2 cellular contexts compared by ENCODE assay signal in the genomic region with DNA sequence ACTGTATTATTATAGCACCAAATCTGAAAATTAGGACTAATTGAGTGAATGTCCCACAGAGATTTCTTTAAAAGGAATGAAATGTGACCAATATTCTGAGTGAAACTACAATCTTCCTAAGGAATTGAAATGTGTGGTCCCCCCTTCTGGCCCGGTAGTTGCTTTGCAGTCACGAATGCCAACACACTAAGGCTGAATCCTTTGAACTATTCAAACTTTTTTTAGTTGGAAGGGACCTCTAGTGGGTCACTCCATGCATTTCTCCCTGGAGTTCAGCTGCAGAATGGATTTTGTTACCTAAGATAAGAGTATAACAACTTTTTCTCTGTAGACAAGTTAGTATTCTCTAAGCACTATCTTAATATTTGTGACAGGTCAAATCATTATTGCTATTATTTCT.
TF ChIP-seq lines count a peak whose summit lies in the region.

No MANE protein-coding gene starts in this region.

TF ChIP-seq in GM23338, 12 proteins besides CTCF, POLR2A, EP300 and RAD21:
- TF ChIP-seq CREB1 (CRISPR knock-in tag; IDR thresholded peaks at IDR 0.05; ENCODE audit: low read depth) (no peak), ZNF114 (CRISPR knock-in tag; IDR thresholded peaks at IDR 0.05) (no peak)
- TF ChIP-seq, protein P1, sequence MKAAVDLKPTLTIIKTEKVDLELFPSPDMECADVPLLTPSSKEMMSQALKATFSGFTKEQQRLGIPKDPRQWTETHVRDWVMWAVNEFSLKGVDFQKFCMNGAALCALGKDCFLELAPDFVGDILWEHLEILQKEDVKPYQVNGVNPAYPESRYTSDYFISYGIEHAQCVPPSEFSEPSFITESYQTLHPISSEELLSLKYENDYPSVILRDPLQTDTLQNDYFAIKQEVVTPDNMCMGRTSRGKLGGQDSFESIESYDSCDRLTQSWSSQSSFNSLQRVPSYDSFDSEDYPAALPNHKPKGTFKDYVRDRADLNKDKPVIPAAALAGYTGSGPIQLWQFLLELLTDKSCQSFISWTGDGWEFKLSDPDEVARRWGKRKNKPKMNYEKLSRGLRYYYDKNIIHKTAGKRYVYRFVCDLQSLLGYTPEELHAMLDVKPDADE (IDR thresholded peaks at IDR 0.05): no peak
- TF ChIP-seq, protein P2, sequence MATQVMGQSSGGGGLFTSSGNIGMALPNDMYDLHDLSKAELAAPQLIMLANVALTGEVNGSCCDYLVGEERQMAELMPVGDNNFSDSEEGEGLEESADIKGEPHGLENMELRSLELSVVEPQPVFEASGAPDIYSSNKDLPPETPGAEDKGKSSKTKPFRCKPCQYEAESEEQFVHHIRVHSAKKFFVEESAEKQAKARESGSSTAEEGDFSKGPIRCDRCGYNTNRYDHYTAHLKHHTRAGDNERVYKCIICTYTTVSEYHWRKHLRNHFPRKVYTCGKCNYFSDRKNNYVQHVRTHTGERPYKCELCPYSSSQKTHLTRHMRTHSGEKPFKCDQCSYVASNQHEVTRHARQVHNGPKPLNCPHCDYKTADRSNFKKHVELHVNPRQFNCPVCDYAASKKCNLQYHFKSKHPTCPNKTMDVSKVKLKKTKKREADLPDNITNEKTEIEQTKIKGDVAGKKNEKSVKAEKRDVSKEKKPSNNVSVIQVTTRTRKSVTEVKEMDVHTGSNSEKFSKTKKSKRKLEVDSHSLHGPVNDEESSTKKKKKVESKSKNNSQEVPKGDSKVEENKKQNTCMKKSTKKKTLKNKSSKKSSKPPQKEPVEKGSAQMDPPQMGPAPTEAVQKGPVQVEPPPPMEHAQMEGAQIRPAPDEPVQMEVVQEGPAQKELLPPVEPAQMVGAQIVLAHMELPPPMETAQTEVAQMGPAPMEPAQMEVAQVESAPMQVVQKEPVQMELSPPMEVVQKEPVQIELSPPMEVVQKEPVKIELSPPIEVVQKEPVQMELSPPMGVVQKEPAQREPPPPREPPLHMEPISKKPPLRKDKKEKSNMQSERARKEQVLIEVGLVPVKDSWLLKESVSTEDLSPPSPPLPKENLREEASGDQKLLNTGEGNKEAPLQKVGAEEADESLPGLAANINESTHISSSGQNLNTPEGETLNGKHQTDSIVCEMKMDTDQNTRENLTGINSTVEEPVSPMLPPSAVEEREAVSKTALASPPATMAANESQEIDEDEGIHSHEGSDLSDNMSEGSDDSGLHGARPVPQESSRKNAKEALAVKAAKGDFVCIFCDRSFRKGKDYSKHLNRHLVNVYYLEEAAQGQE (IDR thresholded peaks at IDR 0.05; ENCODE audit: unreplicated experiment): no peak

TF ChIP-seq in H1, 55 proteins besides CTCF, POLR2A, EP300 and RAD21:
- no peak for TF ChIP-seq FOSL1 (IDR thresholded peaks at IDR 0.05; ENCODE audit: insufficient read depth, low read depth, low read length)
- TF ChIP-seq SRF (IDR thresholded peaks at IDR 0.05; ENCODE audit: low read depth, low read length): no peak
- TF ChIP-seq HDAC6 (IDR thresholded peaks at IDR 0.05; ENCODE audit: low read depth, low read length): no peak
- TF ChIP-seq, protein P3, sequence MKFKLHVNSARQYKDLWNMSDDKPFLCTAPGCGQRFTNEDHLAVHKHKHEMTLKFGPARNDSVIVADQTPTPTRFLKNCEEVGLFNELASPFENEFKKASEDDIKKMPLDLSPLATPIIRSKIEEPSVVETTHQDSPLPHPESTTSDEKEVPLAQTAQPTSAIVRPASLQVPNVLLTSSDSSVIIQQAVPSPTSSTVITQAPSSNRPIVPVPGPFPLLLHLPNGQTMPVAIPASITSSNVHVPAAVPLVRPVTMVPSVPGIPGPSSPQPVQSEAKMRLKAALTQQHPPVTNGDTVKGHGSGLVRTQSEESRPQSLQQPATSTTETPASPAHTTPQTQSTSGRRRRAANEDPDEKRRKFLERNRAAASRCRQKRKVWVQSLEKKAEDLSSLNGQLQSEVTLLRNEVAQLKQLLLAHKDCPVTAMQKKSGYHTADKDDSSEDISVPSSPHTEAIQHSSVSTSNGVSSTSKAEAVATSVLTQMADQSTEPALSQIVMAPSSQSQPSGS (IDR thresholded peaks at IDR 0.05; ENCODE audit: low read length): no peak
TF ChIP-seq in H1: peak in this region for 0.
